In the genomic region with DNA sequence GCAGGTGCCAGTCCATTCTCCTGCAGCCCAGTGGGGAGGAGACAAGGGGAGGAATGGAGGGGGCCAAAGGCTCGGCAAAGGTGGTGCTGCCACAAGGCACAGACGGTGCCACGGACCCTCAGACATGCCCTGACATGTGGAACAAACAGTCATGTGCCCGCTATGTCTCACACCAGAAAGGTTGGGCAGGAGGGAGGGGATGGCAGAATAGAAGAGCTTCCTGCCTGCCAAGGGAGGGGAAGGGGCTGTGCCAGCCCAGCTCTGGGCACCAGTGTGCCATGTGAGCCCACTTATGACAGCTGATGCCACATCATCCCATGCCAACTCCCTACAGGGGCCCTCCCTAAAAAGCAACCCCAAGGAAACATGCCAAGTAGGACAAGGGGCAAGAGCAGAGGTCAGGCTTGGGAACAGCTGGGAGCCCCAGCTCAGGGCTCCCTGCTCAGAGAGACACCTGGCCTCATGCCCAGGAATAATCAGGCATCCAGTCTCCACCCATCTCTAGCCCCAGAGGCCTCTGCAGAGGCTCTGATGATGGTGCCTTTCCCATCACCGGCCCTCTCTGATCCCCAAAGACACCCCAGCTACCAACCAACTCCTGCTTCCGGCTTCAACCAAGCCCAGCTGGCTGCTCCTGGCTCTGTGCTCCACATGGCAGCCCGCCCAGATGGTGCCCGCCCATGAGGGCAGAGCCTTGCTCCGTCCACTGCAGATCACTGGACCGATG, we compare ENCODE assay signal across 8 cellular contexts. TPM values are rescaled to one million over a fixed set of nuclear protein-coding genes. Genes with fewer than 3 reads are reported as not detected.
DNase-seq lines count a peak whose midpoint lies in the region; ATAC-seq and TF ChIP-seq lines count a peak whose summit lies in the region.

No MANE protein-coding gene starts in this region.

- 14 to 33% (median 24%) methylated on average over 10 of the region's 10 CpGs for WGBS in psoas muscle, 3 donors

- H3K4me1 ChIP-seq in psoas muscle = peaks cover 33% of the 10 kb centered on the region

- intact Hi-C loops in psoas muscle (cut with DNase I) = no loop called here

- ATAC-seq in psoas muscle = peak; percentile 62 to 83 (median 80)

- no peak for TF ChIP-seq CTCF in psoas muscle (IDR thresholded peaks at IDR 0.05)
- TF ChIP-seq CTCF in GM20000 (IDR thresholded peaks at IDR 0.05; ENCODE audit: extremely low read depth, missing control alignments) = no peak

- no peaks in the 10 kb centered on the region for H3K27me3 ChIP-seq in psoas muscle (ENCODE audit: insufficient read depth in 3 of 3, low read length in 2 of 3)

- peak; percentile 53 for DNase-seq in GM03348 (ENCODE audit: low spot score)
- DNase-seq in NCI-H446 treated with DMSO at 0.1 percent for 48 hours (lab: John Stamatoyannopoulos, UW) = peak; percentile 96
- DNase-seq in fibroblast of the conjunctiva (ENCODE audit: low read depth) = peak; percentile 41
- peak; percentile 52 to 80 for DNase-seq in psoas muscle
- DNase-seq in GM20000 (ENCODE audit: low spot score) = no peak
- DNase-seq in AML-193 (lab: John Stamatoyannopoulos, UW) = no peak
- DNase-seq in stimulated activated CD4-positive, alpha-beta T cell treated with anti-CD3 and anti-CD28 coated beads, Interleukin-2, amount 100 ng/mL, for 48 hours = no peak
- DNase-seq in cortex of kidney (lab: John Stamatoyannopoulos, UW) = no peak

- no peaks in the 10 kb centered on the region for H3K9me3 ChIP-seq in psoas muscle

- peak overlapping the region; percentile 66 for H3K27ac ChIP-seq in psoas muscle

- H3K4me3 ChIP-seq in psoas muscle = peak overlapping the region; percentile 2

- H3K36me3 ChIP-seq in psoas muscle (ENCODE audit: insufficient read depth in 1 of 2, low read depth in 1 of 2) = no peaks in the 10 kb centered on the region

RNA-seq across cellular contexts. Expression of a gene that starts 10.4 kb away (rescaled TPM):
- total RNA-seq in psoas muscle = 1 to 10 TPM in 3 of 4 donors, under 1 TPM in 1; 0.61 to 1.8 (median 1.2) TPM
- under 1 TPM; 0.44 to 0.73 (median 0.65) TPM for polyA plus RNA-seq in psoas muscle

RNA-seq across cellular contexts. Expression of a gene that starts 50.0 kb away (rescaled TPM):
- total RNA-seq in psoas muscle = 10 to 100 TPM in 1 of 4 donors, 1 to 10 TPM in 3; 6.1 to 14.2 (median 8.4) TPM
- 1 to 10 TPM; 2.9 to 4.1 (median 3.5) TPM for polyA plus RNA-seq in psoas muscle

Comparison
In these comparisons a context has a peak if more than half of its experiments do, and no peak if none do; other contexts are left out.
1. DNase-seq: peak in GM03348 (single experiment), NCI-H446 treated with DMSO at 0.1 percent for 48 hours (single experiment), fibroblast of the conjunctiva (single experiment) and psoas muscle (2 of 2); none in GM20000 (single experiment), AML-193 (0 of 2), stimulated activated CD4-positive, alpha-beta T cell treated with anti-CD3 and anti-CD28 coated beads, Interleukin-2, amount 100 ng/mL, for 48 hours (0 of 2) and cortex of kidney (single experiment).